ENCODE assay signal across 1 cellular context in genomic region chr15:78149068-78149804, GRCh38.
TF ChIP-seq lines count a peak whose summit lies in the region.

TSS of gene IDH3A (plus strand) at chr15:78149362. CDS start at chr15:78149404, 42 bp downstream.

TF ChIP-seq in GM12878, 131 proteins besides CTCF, POLR2A, EP300 and RAD21 (continued from another document):
- TF ChIP-seq ZNF687 (IDR thresholded peaks at IDR 0.05) (peak; percentile 84), EGR1 (IDR thresholded peaks at IDR 0.05; ENCODE audit: borderline replicate concordance in 1 of 2, low read depth in 2 of 2, low read length in 2 of 2) (peak in 1 of 2 experiments; percentile 38; a peak in 1 of 3 replicates), RBBP5 (conservative IDR thresholded peaks at IDR 0.05) (no peak), SMC3 (IDR thresholded peaks at IDR 0.05; ENCODE audit: borderline replicate concordance, low read length) (no peak), FOXM1 (IDR thresholded peaks at IDR 0.05; ENCODE audit: low read depth, low read length) (no peak), SMAD5 (IDR thresholded peaks at IDR 0.05; ENCODE audit: low read depth) (peak; percentile 87; the same call in 1 of the 2 replicates), E2F8 (IDR thresholded peaks at IDR 0.05; ENCODE audit: low read depth, partially characterized antibody) (no peak), ZNF217 (IDR thresholded peaks at IDR 0.05) (peak; percentile 20; the same call in 1 of the 2 replicates)
